10 cellular contexts compared by ENCODE assay signal in the genomic region with DNA sequence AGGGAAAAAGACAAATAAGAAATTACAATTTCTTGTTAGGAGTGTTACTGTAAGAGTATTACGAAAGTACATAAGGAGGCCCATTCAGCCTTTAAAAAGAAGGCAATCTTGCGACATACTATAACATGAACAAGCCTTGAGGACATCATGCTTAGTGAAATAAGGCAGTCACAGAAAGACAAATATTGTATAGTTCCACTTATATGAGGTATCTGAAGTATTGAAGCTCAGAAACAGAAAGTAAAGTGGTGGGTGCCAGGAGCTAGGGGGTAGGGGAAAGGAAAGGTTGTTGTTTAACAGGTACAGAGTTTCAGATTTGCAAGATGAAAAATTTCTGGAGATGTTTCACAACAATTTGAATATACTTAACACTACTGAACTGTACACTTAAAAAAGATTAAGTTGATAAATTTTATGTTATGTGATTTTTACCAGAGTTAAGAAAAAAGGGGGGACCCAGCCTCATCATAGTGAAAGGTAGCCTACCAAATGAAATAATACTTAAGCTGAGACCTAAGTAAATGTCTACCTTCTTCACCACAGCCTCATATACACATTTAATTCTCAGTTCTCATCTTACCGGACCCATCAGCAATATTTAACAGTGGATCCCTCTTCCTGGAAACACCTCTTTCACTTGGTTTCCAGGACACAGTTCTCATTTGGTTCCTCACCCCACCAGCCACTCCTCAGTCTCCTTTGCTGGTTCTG. TPM values are rescaled to one million over a fixed set of nuclear protein-coding genes. Genes with fewer than 3 reads are reported as not detected.
DNase-seq lines count a peak whose midpoint lies in the region; ATAC-seq and TF ChIP-seq lines count a peak whose summit lies in the region.
"Had no signal": no experiment of that assay in that cellular context is flagged by ENCODE, and none has a peak within 500 bp of the region (broad histone marks: within the 10 kb centered on the region; RNA-seq: fewer than 3 reads in every experiment).

No MANE protein-coding gene starts in this region.

- H3K4me3 ChIP-seq in breast epithelium (no peak overlapping the region), IMR-90 (ENCODE audit: insufficient read depth, low read depth, low read length) (no peak overlapping the region), cardiac fibroblast (replicated peaks in 1 of 2; ENCODE audit: low read depth in 2 of 2, low read length in 2 of 2) (no peak overlapping the region)
- H3K4me3 ChIP-seq in effector memory CD4-positive, alpha-beta T cell (ENCODE audit: insufficient read depth, low read depth, low read length, poor library complexity, severe bottlenecking), result no peak overlapping the region
- H3K4me3 ChIP-seq: Peyer's patch had no signal

- no peak overlapping the region for H4K8ac ChIP-seq in IMR-90 (ENCODE audit: low read depth in 2 of 2, low read length in 2 of 2)

- H2BK5ac ChIP-seq in IMR-90 (ENCODE audit: low read depth, low read length, poor library complexity, severe bottlenecking), result no peak overlapping the region

- H3K9me3 ChIP-seq in breast epithelium, result no peaks in the 10 kb centered on the region
- no peaks in the 10 kb centered on the region for H3K9me3 ChIP-seq in IMR-90 (ENCODE audit: control insufficient read depth, insufficient read depth, low read length)
- no peaks in the 10 kb centered on the region for H3K9me3 ChIP-seq in effector memory CD4-positive, alpha-beta T cell (ENCODE audit: control insufficient read depth, low read length)
- H3K9me3 ChIP-seq: Peyer's patch had no signal

- DNase-seq in MCF 10A (ENCODE audit: unreplicated experiment), result peak; percentile 73
- DNase-seq in breast epithelium (ENCODE audit: low spot score in 2 of 2), result no peak
- peak; percentile 69 for DNase-seq in IMR-90
- peak; percentile 73 to 77 for DNase-seq in cardiac fibroblast (ENCODE audit: low read depth in 2 of 2)
- DNase-seq in stromal cell of bone marrow (ENCODE audit: low read depth), result peak; percentile 44
- no peak for DNase-seq in head of caudate nucleus
- DNase-seq in progenitor cell of endocrine pancreas (ENCODE audit: low spot score, unreplicated experiment), result no peak
- no peak for DNase-seq in effector memory CD4-positive, alpha-beta T cell
- DNase-seq: Peyer's patch had no signal

- H3K4me1 ChIP-seq in breast epithelium, result no peaks in the 10 kb centered on the region
- H3K4me1 ChIP-seq in IMR-90 (ENCODE audit: control insufficient read depth, insufficient read depth, low read length), result peaks cover 7% of the 10 kb centered on the region
- H3K4me1 ChIP-seq in effector memory CD4-positive, alpha-beta T cell (ENCODE audit: control insufficient read depth, insufficient read depth, low read length, poor library complexity, severe bottlenecking), result peaks cover 10% of the 10 kb centered on the region

- no peaks in the 10 kb centered on the region for H3K36me3 ChIP-seq in breast epithelium
- peaks cover 1% of the 10 kb centered on the region; the same call in 1 of the 2 replicates for H3K36me3 ChIP-seq in IMR-90 (ENCODE audit: control insufficient read depth, insufficient read depth, low read length)
- H3K36me3 ChIP-seq in effector memory CD4-positive, alpha-beta T cell (ENCODE audit: control insufficient read depth, insufficient read depth, low read length), result no peaks in the 10 kb centered on the region
- H3K36me3 ChIP-seq: Peyer's patch had no signal

- dilution Hi-C loops in IMR-90 (cut with HindIII; ENCODE audit: low sequenced_read_pairs, unreplicated experiment), result no loop called here

- H3K9me3 Mint-ChIP-seq in MCF 10A (ENCODE audit: unreplicated experiment) (no peaks in the 10 kb centered on the region), progenitor cell of endocrine pancreas (ENCODE audit: low read depth) (peaks cover 7% of the 10 kb centered on the region)

- H3K27ac Mint-ChIP-seq in MCF 10A (ENCODE audit: low read depth, unreplicated experiment) (peak overlapping the region; percentile 69), progenitor cell of endocrine pancreas (no peak overlapping the region)

- H2BK120ac ChIP-seq in IMR-90 (ENCODE audit: low read depth, low read length), result no peak overlapping the region

- intact Hi-C loops in MCF 10A (cut with micrococcal nuclease), result no loop called here
- intact Hi-C loops in breast epithelium (cut with DNase I; ENCODE audit: low total_unique reads), result no loop called here
- intact Hi-C loops in IMR-90 (cut with micrococcal nuclease), result no loop called here
- intact Hi-C loops in head of caudate nucleus (cut with DNase I), result no loop called here

- no peaks in the 10 kb centered on the region for H3K27me3 ChIP-seq in breast epithelium
- H3K27me3 ChIP-seq in IMR-90 (ENCODE audit: control insufficient read depth, insufficient read depth, low read length), result no peaks in the 10 kb centered on the region
- H3K27me3 ChIP-seq in effector memory CD4-positive, alpha-beta T cell (replicated peaks; ENCODE audit: control insufficient read depth, insufficient read depth, low read length, poor library complexity, severe bottlenecking), result no peaks in the 10 kb centered on the region
- H3K27me3 ChIP-seq: Peyer's patch had no signal

- no peak overlapping the region for H2AK9ac ChIP-seq in IMR-90 (replicated peaks; ENCODE audit: low read depth, low read length, poor library complexity)

- H2BK15ac ChIP-seq in IMR-90 (ENCODE audit: low read depth, low read length), result no peak overlapping the region

- H3K4me3 Mint-ChIP-seq in MCF 10A (ENCODE audit: unreplicated experiment) (no peak overlapping the region), progenitor cell of endocrine pancreas (ENCODE audit: low read depth) (no peak overlapping the region)

- CTCF ChIA-PET in MCF 10A (lab: Yijun Ruan, JAX) (interaction anchor here (0.7 to 1.0 kb wide), 3 partner anchors 82 to 133 kb away, joined by 3 to 4 read pairs (median 3); no protein-coding TSS in a partner anchor), IMR-90 (lab: Yijun Ruan, JAX) (interaction anchor here (0.6 to 1.2 kb wide), 2 partner anchors 14 to 18 kb away, joined by 3 read pairs; no protein-coding TSS in a partner anchor)

- H3K36me3 Mint-ChIP-seq in MCF 10A (ENCODE audit: insufficient read depth, unreplicated experiment) (peaks cover 29% of the 10 kb centered on the region), progenitor cell of endocrine pancreas (ENCODE audit: insufficient read depth) (peaks cover 14% of the 10 kb centered on the region)

- H2AK5ac ChIP-seq in IMR-90 (ENCODE audit: low read depth, low read length), result no peak overlapping the region

- no peak overlapping the region for H3K9ac ChIP-seq in IMR-90 (ENCODE audit: low read depth, low read length)

- in situ Hi-C loops in IMR-90 (cut with MboI; ENCODE audit: low sequenced_read_pairs), result no loop called here

- no peak for TF ChIP-seq RAD21 in IMR-90 (IDR thresholded peaks at IDR 0.05; ENCODE audit: low read length)

- no peak overlapping the region for H2BK20ac ChIP-seq in IMR-90 (ENCODE audit: low read depth, low read length)

- no peak overlapping the region for H3K14ac ChIP-seq in IMR-90 (replicated peaks; ENCODE audit: low read depth, low read length)

- H4K20me1 ChIP-seq in IMR-90 (ENCODE audit: insufficient read depth, low read length), result peaks cover 46% of the 10 kb centered on the region; the same call in 1 of the 2 replicates

- POLR2A ChIA-PET in MCF 10A (lab: Yijun Ruan, JAX), result interaction anchor here (0.7 to 3.2 kb wide), 6 partner anchors 11 to 1192 kb away, joined by 3 to 15 read pairs (median 4); no protein-coding TSS in a partner anchor
- POLR2A ChIA-PET in IMR-90 (lab: Charles Lee; ENCODE audit: unreplicated experiment), result no interaction called here

- H3K4ac ChIP-seq in IMR-90 (ENCODE audit: low read depth, low read length), result no peak overlapping the region

- no peak overlapping the region for H2AFZ ChIP-seq in IMR-90 (replicated peaks; ENCODE audit: low read length, poor library complexity)

- no peak for TF ChIP-seq POLR2A in breast epithelium (IDR thresholded peaks at IDR 0.05)
- no peak for TF ChIP-seq POLR2A in IMR-90 (IDR thresholded peaks at IDR 0.05; ENCODE audit: low read depth, low read length)

- H4K91ac ChIP-seq in IMR-90 (ENCODE audit: insufficient read depth, low read depth, low read length), result no peak overlapping the region

- H3K18ac ChIP-seq in IMR-90 (ENCODE audit: low read depth, low read length), result peak overlapping the region; percentile 40; the same call in 1 of the 2 replicates

- H3K79me1 ChIP-seq in IMR-90 (ENCODE audit: low read depth in 1 of 2, low read length in 2 of 2), result peaks cover 36 to 67% of the 10 kb centered on the region in 2 experiments

- H3K27ac ChIP-seq in breast epithelium, result no peak overlapping the region
- H3K27ac ChIP-seq in IMR-90 (ENCODE audit: insufficient read depth, low read length), result no peak overlapping the region
- H3K27ac ChIP-seq in effector memory CD4-positive, alpha-beta T cell (ENCODE audit: insufficient read depth, low read length, poor library complexity, severe bottlenecking), result no peak overlapping the region
- H3K27ac ChIP-seq: C4-2B, Peyer's patch had no signal

- no peak overlapping the region for H3K56ac ChIP-seq in IMR-90 (ENCODE audit: extremely low read depth, insufficient read depth, low read length)

- H3K27me3 Mint-ChIP-seq in MCF 10A (ENCODE audit: insufficient read depth, unreplicated experiment) (no peaks in the 10 kb centered on the region), progenitor cell of endocrine pancreas (no peaks in the 10 kb centered on the region)

- peaks cover 13% of the 10 kb centered on the region for H3K9me1 ChIP-seq in IMR-90 (ENCODE audit: insufficient read depth, low read length)

- WGBS in IMR-90 (ENCODE audit: extremely low coverage in 2 of 2, insufficient read length in 1 of 2), 2 experiments, result 100% methylated on average over 1 of the region's 3 CpGs; no CpG with 5 or more reads in 1 of the 2 experiments

- BruUV-seq in MCF 10A (replicated peaks; lab: Mats Ljungman, UMichigan) (no TSS peak), IMR-90 (replicated peaks; lab: Mats Ljungman, UMichigan) (no TSS peak)

- 0 out of 2 replicates have a peak overlapping the region, but pooled peaks have one; percentile 36 for H3K4me2 ChIP-seq in IMR-90 (ENCODE audit: low read depth, low read length)

- ATAC-seq in IMR-90 (ENCODE audit: low read depth), result 0 out of 2 replicates have a peak, but pooled peaks have one; percentile 25

- H4K5ac ChIP-seq in IMR-90 (ENCODE audit: low read depth, low read length), result no peak overlapping the region

- TF ChIP-seq CTCF in MCF 10A (IDR thresholded peaks at IDR 0.05; ENCODE audit: unreplicated experiment) (no peak), breast epithelium (IDR thresholded peaks at IDR 0.05) (no peak), IMR-90 (conservative IDR thresholded peaks at IDR 0.05; ENCODE audit: low read depth, low read length) (no peak), cardiac fibroblast (IDR thresholded peaks at IDR 0.05; ENCODE audit: low read depth, low read length) (no peak), progenitor cell of endocrine pancreas (IDR thresholded peaks at IDR 0.05; ENCODE audit: unreplicated experiment) (no peak)

- H3K4me1 Mint-ChIP-seq in MCF 10A (ENCODE audit: insufficient read depth, unreplicated experiment), result peaks cover 43% of the 10 kb centered on the region
- peaks cover 45% of the 10 kb centered on the region for H3K4me1 Mint-ChIP-seq in progenitor cell of endocrine pancreas (ENCODE audit: low read depth)

- H3K23ac ChIP-seq in IMR-90 (ENCODE audit: low read depth, low read length), result no peak overlapping the region

RNA-seq across cellular contexts. Expression of a gene that starts 19.5 kb away (rescaled TPM):
- total RNA-seq in MCF 10A (2022) (38.0 and 45.7 TPM in 2 replicates), breast epithelium (100 to 1,000 TPM in 1 of 3 donors, 10 to 100 TPM in 2; 51.5 to 103 (median 77.3) TPM), IMR-90 (2012; rRNA removed) (34.7 and 36.7 TPM in 2 replicates), progenitor cell of endocrine pancreas (57.1 and 61.0 TPM in 2 replicates)
- 6.4 and 8.4 TPM in 2 replicates for polyA plus RNA-seq in IMR-90 (2012; rRNA removed)
- 1.7 and 3.6 TPM in 2 replicates for polyA plus RNA-seq in IMR-90 (2012; cell fraction: cytosol; rRNA removed)
- polyA plus RNA-seq in IMR-90 (2012; cell fraction: nucleus; rRNA removed; ENCODE audit: low replicate concordance), result 4.9 and 29.1 TPM in 2 replicates

Comparison
In these comparisons a context has a peak if more than half of its experiments do, and no peak if none do; other contexts are left out.
1. DNase-seq: peak in MCF 10A (single experiment), IMR-90 (single experiment), cardiac fibroblast (2 of 2) and stromal cell of bone marrow (single experiment); none in breast epithelium (0 of 2), head of caudate nucleus (0 of 42), progenitor cell of endocrine pancreas (single experiment) and effector memory CD4-positive, alpha-beta T cell (0 of 3).